1 cellular context compared by ENCODE assay signal in the genomic region with DNA sequence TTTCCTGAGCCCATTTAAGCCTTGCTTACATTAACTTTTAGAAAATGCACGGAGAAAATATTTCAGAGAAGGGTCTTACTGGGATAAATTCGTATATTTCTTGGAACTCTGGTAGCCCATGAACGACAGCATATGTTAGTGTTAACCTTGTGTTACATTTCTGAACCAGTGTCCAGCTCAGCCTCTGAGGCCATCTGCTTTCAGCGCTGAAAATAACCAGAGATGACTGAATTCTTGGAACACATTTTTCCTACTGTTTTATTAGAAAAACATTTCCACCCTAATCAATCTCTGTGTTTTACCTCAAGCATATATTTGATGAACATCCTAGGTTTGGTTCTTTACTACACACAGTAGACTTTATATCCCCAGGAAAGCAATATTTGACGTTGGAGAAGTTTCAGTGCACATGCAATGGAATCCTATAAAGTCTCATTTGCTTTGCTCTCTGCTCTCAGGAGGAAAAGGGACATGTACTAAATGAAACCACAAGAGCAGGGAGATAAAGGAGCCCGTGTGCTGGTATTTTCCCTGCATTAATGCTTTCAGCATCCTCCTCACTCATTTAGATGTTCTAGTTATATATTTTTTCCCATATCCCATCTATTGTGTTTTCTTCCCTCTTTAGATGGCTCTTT.
TF ChIP-seq lines count a peak whose summit lies in the region.

No MANE protein-coding gene starts in this region.

TF ChIP-seq in SK-N-SH, 30 proteins besides CTCF, POLR2A, EP300 and RAD21 (continued from another document):
- TF ChIP-seq, protein P1, sequence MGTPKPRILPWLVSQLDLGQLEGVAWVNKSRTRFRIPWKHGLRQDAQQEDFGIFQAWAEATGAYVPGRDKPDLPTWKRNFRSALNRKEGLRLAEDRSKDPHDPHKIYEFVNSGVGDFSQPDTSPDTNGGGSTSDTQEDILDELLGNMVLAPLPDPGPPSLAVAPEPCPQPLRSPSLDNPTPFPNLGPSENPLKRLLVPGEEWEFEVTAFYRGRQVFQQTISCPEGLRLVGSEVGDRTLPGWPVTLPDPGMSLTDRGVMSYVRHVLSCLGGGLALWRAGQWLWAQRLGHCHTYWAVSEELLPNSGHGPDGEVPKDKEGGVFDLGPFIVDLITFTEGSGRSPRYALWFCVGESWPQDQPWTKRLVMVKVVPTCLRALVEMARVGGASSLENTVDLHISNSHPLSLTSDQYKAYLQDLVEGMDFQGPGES (IDR thresholded peaks at IDR 0.05; ENCODE audit: low read depth, low read length) = no peak
- TF ChIP-seq EZH2phosphoT487 (IDR thresholded peaks at IDR 0.05; ENCODE audit: borderline replicate concordance, low read depth) = no peak
- TF ChIP-seq, protein P2, sequence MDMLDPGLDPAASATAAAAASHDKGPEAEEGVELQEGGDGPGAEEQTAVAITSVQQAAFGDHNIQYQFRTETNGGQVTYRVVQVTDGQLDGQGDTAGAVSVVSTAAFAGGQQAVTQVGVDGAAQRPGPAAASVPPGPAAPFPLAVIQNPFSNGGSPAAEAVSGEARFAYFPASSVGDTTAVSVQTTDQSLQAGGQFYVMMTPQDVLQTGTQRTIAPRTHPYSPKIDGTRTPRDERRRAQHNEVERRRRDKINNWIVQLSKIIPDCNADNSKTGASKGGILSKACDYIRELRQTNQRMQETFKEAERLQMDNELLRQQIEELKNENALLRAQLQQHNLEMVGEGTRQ (IDR thresholded peaks at IDR 0.05; ENCODE audit: borderline replicate concordance, low read depth, low read length) = no peak
- TF ChIP-seq MXI1 (IDR thresholded peaks at IDR 0.05; ENCODE audit: low read depth, low read length) = no peak
- TF ChIP-seq, protein P3, sequence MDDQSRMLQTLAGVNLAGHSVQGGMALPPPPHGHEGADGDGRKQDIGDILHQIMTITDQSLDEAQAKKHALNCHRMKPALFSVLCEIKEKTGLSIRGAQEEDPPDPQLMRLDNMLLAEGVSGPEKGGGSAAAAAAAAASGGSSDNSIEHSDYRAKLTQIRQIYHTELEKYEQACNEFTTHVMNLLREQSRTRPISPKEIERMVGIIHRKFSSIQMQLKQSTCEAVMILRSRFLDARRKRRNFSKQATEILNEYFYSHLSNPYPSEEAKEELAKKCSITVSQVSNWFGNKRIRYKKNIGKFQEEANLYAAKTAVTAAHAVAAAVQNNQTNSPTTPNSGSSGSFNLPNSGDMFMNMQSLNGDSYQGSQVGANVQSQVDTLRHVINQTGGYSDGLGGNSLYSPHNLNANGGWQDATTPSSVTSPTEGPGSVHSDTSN (IDR thresholded peaks at IDR 0.05) = peak; percentile 84
- no peak for TF ChIP-seq GATA2 (CRISPR knock-in tag; IDR thresholded peaks at IDR 0.05)
- no peak; the same call in 1 of the 2 replicates for TF ChIP-seq FOXJ3 (CRISPR knock-in tag; IDR thresholded peaks at IDR 0.05)
- no peak for TF ChIP-seq RXRA (IDR thresholded peaks at IDR 0.05; ENCODE audit: borderline replicate concordance, low read depth)
- TF ChIP-seq, protein P4, sequence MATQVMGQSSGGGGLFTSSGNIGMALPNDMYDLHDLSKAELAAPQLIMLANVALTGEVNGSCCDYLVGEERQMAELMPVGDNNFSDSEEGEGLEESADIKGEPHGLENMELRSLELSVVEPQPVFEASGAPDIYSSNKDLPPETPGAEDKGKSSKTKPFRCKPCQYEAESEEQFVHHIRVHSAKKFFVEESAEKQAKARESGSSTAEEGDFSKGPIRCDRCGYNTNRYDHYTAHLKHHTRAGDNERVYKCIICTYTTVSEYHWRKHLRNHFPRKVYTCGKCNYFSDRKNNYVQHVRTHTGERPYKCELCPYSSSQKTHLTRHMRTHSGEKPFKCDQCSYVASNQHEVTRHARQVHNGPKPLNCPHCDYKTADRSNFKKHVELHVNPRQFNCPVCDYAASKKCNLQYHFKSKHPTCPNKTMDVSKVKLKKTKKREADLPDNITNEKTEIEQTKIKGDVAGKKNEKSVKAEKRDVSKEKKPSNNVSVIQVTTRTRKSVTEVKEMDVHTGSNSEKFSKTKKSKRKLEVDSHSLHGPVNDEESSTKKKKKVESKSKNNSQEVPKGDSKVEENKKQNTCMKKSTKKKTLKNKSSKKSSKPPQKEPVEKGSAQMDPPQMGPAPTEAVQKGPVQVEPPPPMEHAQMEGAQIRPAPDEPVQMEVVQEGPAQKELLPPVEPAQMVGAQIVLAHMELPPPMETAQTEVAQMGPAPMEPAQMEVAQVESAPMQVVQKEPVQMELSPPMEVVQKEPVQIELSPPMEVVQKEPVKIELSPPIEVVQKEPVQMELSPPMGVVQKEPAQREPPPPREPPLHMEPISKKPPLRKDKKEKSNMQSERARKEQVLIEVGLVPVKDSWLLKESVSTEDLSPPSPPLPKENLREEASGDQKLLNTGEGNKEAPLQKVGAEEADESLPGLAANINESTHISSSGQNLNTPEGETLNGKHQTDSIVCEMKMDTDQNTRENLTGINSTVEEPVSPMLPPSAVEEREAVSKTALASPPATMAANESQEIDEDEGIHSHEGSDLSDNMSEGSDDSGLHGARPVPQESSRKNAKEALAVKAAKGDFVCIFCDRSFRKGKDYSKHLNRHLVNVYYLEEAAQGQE (IDR thresholded peaks at IDR 0.05; ENCODE audit: low read depth, low read length) = no peak
- no peak for TF ChIP-seq YY1 (IDR thresholded peaks at IDR 0.05; ENCODE audit: low read depth)
- no peak for TF ChIP-seq FOXM1 (IDR thresholded peaks at IDR 0.05; ENCODE audit: low read depth)
- TF ChIP-seq, protein P5, sequence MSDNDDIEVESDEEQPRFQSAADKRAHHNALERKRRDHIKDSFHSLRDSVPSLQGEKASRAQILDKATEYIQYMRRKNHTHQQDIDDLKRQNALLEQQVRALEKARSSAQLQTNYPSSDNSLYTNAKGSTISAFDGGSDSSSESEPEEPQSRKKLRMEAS (IDR thresholded peaks at IDR 0.05; ENCODE audit: low read depth) = no peak
- TF ChIP-seq, protein P6, sequence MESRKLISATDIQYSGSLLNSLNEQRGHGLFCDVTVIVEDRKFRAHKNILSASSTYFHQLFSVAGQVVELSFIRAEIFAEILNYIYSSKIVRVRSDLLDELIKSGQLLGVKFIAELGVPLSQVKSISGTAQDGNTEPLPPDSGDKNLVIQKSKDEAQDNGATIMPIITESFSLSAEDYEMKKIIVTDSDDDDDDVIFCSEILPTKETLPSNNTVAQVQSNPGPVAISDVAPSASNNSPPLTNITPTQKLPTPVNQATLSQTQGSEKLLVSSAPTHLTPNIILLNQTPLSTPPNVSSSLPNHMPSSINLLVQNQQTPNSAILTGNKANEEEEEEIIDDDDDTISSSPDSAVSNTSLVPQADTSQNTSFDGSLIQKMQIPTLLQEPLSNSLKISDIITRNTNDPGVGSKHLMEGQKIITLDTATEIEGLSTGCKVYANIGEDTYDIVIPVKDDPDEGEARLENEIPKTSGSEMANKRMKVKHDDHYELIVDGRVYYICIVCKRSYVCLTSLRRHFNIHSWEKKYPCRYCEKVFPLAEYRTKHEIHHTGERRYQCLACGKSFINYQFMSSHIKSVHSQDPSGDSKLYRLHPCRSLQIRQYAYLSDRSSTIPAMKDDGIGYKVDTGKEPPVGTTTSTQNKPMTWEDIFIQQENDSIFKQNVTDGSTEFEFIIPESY (IDR thresholded peaks at IDR 0.05; ENCODE audit: borderline replicate concordance, low read depth) = no peak
- TF ChIP-seq NFIC (IDR thresholded peaks at IDR 0.05; ENCODE audit: borderline replicate concordance) = peak; percentile 38; the same call in 1 of the 2 replicates
- TF ChIP-seq MEF2A (IDR thresholded peaks at IDR 0.05; ENCODE audit: borderline replicate concordance, low read depth) = no peak
- no peak for TF ChIP-seq CHD2 (IDR thresholded peaks at IDR 0.05; ENCODE audit: low read length, partially characterized antibody)
- peak; percentile 10; the same call in 1 of the 2 replicates for TF ChIP-seq SMC3 (IDR thresholded peaks at IDR 0.05; ENCODE audit: low read depth, low read length)
